8 cellular contexts compared by ENCODE assay signal in genomic region chr9:2015581-2016410, GRCh38. TPM values are rescaled to one million over a fixed set of nuclear protein-coding genes. Genes with fewer than 3 reads are reported as not detected.
A peak's percentile ranks its signal among the peaks of the same experiment; 100 is the strongest.
DNase-seq lines count a peak whose midpoint lies in the region; ATAC-seq and TF ChIP-seq lines count a peak whose summit lies in the region.

No MANE protein-coding gene starts in this region.

- H3K4me3 ChIP-seq in right lobe of liver = peak overlapping the region; percentile 81 to 85 (median 83)

- intact Hi-C loops in activated CD4-positive, alpha-beta T cell treated with anti-CD3 and anti-CD28 coated beads, Interleukin-2, amount 10 ng/mL, durations not matched to agents 24 days and 14 days (cut with micrococcal nuclease) = loop anchor here (1.0 to 10.0 kb wide), 8 partner anchors 8 to 1741 kb away; partner anchors contain the start of genes KANK1, PUM3 and VLDLR
- intact Hi-C loops in right lobe of liver (cut with DNase I) = no loop called here

- TF ChIP-seq CTCF in right lobe of liver (IDR thresholded peaks at IDR 0.05) = no peak

- no peaks in the 10 kb centered on the region for H3K9me3 Mint-ChIP-seq in activated CD4-positive, alpha-beta T cell treated with anti-CD3 and anti-CD28 coated beads, Interleukin-2, amount 10 ng/mL, durations not matched to agents 24 days and 14 days

- H3K9me3 ChIP-seq in right lobe of liver = no peaks in the 10 kb centered on the region

- peaks cover 48% of the 10 kb centered on the region for H3K4me1 Mint-ChIP-seq in activated CD4-positive, alpha-beta T cell treated with anti-CD3 and anti-CD28 coated beads, Interleukin-2, amount 10 ng/mL, durations not matched to agents 24 days and 14 days

- peaks cover 2% of the 10 kb centered on the region for H3K36me3 Mint-ChIP-seq in activated CD4-positive, alpha-beta T cell treated with anti-CD3 and anti-CD28 coated beads, Interleukin-2, amount 10 ng/mL, durations not matched to agents 24 days and 14 days (ENCODE audit: low read depth)

- no peaks in the 10 kb centered on the region for H3K27me3 ChIP-seq in right lobe of liver

- in situ Hi-C loops in ACHN (cut with HindIII; ENCODE audit: low pct_ligation_motif_present, low pct_unique_long_range_greater_than_20kb, low sequenced_read_pairs) = no loop called here

- TF ChIP-seq POLR2A in right lobe of liver (IDR thresholded peaks at IDR 0.05) = no peak

- peak; percentile 33 for DNase-seq in ACHN
- peak; percentile 26 for DNase-seq in GM19238 (ENCODE audit: insufficient read length, low spot score)
- peak; percentile 27 for DNase-seq in NCI-H1105 (lab: John Stamatoyannopoulos, UW)
- DNase-seq in activated CD4-positive, alpha-beta T cell treated with anti-CD3 and anti-CD28 coated beads, Interleukin-2, amount 10 ng/mL, durations not matched to agents 24 days and 14 days = peak; percentile 87
- peak; percentile 62 for DNase-seq in dermis blood vessel endothelial cell
- peak; percentile 59 to 84 (median 79) for DNase-seq in right lobe of liver
- DNase-seq in stimulated activated CD4-positive, alpha-beta T cell treated with anti-CD3 and anti-CD28 coated beads, Interleukin-4, amount 100 ng/mL, for 1 hour = peak; percentile 58

- H3K36me3 ChIP-seq in right lobe of liver = no peaks in the 10 kb centered on the region

- peak overlapping the region; percentile 98 for H3K4me3 Mint-ChIP-seq in activated CD4-positive, alpha-beta T cell treated with anti-CD3 and anti-CD28 coated beads, Interleukin-2, amount 10 ng/mL, durations not matched to agents 24 days and 14 days

- 1% methylated on average over 44 of the region's 59 CpGs for WGBS in right lobe of liver (ENCODE audit: insufficient coverage, low coverage, low lambda C conversion rate, missing lambda C conversion rate)

- H3K27ac Mint-ChIP-seq in activated CD4-positive, alpha-beta T cell treated with anti-CD3 and anti-CD28 coated beads, Interleukin-2, amount 10 ng/mL, durations not matched to agents 24 days and 14 days = peak overlapping the region; percentile 97

- H3K4me1 ChIP-seq in right lobe of liver = peaks cover 0 to 20% (median 5%) of the 10 kb centered on the region in 4 donors

- H3K27me3 Mint-ChIP-seq in activated CD4-positive, alpha-beta T cell treated with anti-CD3 and anti-CD28 coated beads, Interleukin-2, amount 10 ng/mL, durations not matched to agents 24 days and 14 days = peaks cover 8% of the 10 kb centered on the region

- H3K27ac ChIP-seq in right lobe of liver = peak overlapping the region; percentile 96 to 99 (median 96)

- peak; percentile 6 to 50 (median 18) for ATAC-seq in right lobe of liver
- ATAC-seq in HG02610 (IDR thresholded peaks at IDR 0.05; ENCODE audit: unreplicated experiment) = no peak

RNA-seq across cellular contexts. Expression of gene SMARCA2, which starts 0.6 kb away (rescaled TPM):
- total RNA-seq in activated CD4-positive, alpha-beta T cell treated with anti-CD3 and anti-CD28 coated beads, Interleukin-2, amount 10 ng/mL, durations not matched to agents 24 days and 14 days = 91.4 and 100.0 TPM in 2 replicates
- total RNA-seq in dermis blood vessel endothelial cell (108 and 132 TPM in 2 replicates), right lobe of liver (10 to 100 TPM; 46.2 to 97.8 (median 62.4) TPM)

Comparison
In these comparisons a context has a peak if more than half of its experiments do, and no peak if none do; other contexts are left out.
1. DNase-seq: peak in every context shown above with its lines; median percentile 87 in activated CD4-positive, alpha-beta T cell treated with anti-CD3 and anti-CD28 coated beads, Interleukin-2, amount 10 ng/mL, durations not matched to agents 24 days and 14 days; 79 in right lobe of liver; 62 in dermis blood vessel endothelial cell; 58 in stimulated activated CD4-positive, alpha-beta T cell treated with anti-CD3 and anti-CD28 coated beads, Interleukin-4, amount 100 ng/mL, for 1 hour; 33 in ACHN; 27 in NCI-H1105; 26 in GM19238.